1 cellular context compared by ENCODE assay signal in genomic region chr19:1856345-1856697, GRCh38.
TF ChIP-seq lines count a peak whose summit lies in the region.

No MANE protein-coding gene starts in this region.

TF ChIP-seq in HEK293, 187 proteins besides CTCF, POLR2A, EP300 and RAD21 (continued from another document):
- no peak for TF ChIP-seq ATF2 (tag by site-specific recombination; IDR thresholded peaks at IDR 0.05; ENCODE audit: low read depth)
- TF ChIP-seq ZBTB1 (tag by site-specific recombination; IDR thresholded peaks at IDR 0.05) = no peak
- no peak for TF ChIP-seq RBAK (tag by site-specific recombination; IDR thresholded peaks at IDR 0.05)
- TF ChIP-seq ZBTB10 (tag by site-specific recombination; IDR thresholded peaks at IDR 0.05) = 0 out of 2 replicates have a peak, but pooled peaks have one; percentile 21
- TF ChIP-seq MYNN (tag by site-specific recombination; IDR thresholded peaks at IDR 0.05; ENCODE audit: borderline replicate concordance) = no peak
- peak; percentile 40; the same call in 1 of the 2 replicates for TF ChIP-seq KLF8 (tag by site-specific recombination; IDR thresholded peaks at IDR 0.05)
TF ChIP-seq in HEK293: peak in this region for 3.
